24 cellular contexts compared by ENCODE assay signal in the genomic region with DNA sequence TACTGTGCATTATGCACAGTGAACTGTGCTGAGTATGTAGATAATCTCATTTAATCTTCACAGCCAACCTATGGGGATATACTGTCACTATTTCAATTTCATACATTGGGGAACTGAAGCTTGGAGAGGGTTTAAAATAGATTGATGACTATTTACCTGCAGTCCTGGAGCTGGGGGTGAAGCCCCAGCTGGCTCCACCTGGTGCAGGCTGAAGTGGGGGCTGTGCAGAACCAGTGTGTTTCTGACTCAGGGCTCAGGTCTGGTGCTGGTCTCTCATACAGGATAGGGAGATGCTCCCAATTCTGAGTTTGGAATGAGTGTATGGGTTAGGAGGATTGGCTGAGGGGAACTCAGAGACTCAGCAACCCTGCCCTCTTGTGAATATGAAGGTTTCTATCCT.
A peak's percentile ranks its signal among the peaks of the same experiment; 100 is the strongest.
DNase-seq lines count a peak whose midpoint lies in the region; ATAC-seq, FAIRE-seq and TF ChIP-seq lines count a peak whose summit lies in the region.
"Had no signal": no experiment of that assay in that cellular context is flagged by ENCODE, and none has a peak within 500 bp of the region (broad histone marks: within the 10 kb centered on the region; RNA-seq: fewer than 3 reads in every experiment).

No MANE protein-coding gene starts in this region.

- no peaks in the 10 kb centered on the region for H3K9me3 ChIP-seq in GM12878 (replicated peaks; ENCODE audit: control insufficient read depth, insufficient read depth, low read length)
- H3K9me3 ChIP-seq: A549; BE2C; BLaER1 treated with 17β-estradiol and CSF1 and Interleukin-3, amounts not matched to agents 10 nM and 100 nM; HAP-1 had no signal

- RAD21 ChIA-PET in GM12878 (lab: Charles Lee; ENCODE audit: unreplicated experiment), result interaction anchor here (1.2 to 1.4 kb wide), 4 partner anchors 19 to 73 kb away, joined by 3 to 4 read pairs (median 4); no protein-coding TSS in a partner anchor

- H3K27ac ChIP-seq in GM12878 (ENCODE audit: control insufficient read depth, insufficient read depth), result no peak overlapping the region
- H3K27ac ChIP-seq: A549; BLaER1 treated with 17β-estradiol and CSF1 and Interleukin-3, amounts not matched to agents 10 nM and 100 nM had no signal

- H4K20me1 ChIP-seq in GM12878 (ENCODE audit: control insufficient read depth, insufficient read depth), result no peaks in the 10 kb centered on the region
- H4K20me1 ChIP-seq: BLaER1 treated with 17β-estradiol and CSF1 and Interleukin-3, amounts not matched to agents 10 nM and 100 nM had no signal

- H3K4me2 ChIP-seq in GM12878 (ENCODE audit: control insufficient read depth, insufficient read depth), result no peak overlapping the region
- H3K4me2 ChIP-seq: A549; BLaER1 treated with 17β-estradiol and CSF1 and Interleukin-3, amounts not matched to agents 10 nM and 100 nM; GM23338 had no signal

- SMC1A ChIA-PET in GM12878 (lab: Charles Lee; ENCODE audit: uncharacterized antibody, unreplicated experiment), result interaction anchor here (0.6 to 3.3 kb wide), 3 partner anchors 8 to 80 kb away, joined by 3 to 20 read pairs (median 3); no protein-coding TSS in a partner anchor

- no peaks in the 10 kb centered on the region for H3K36me3 Mint-ChIP-seq in natural killer cell
- H3K36me3 Mint-ChIP-seq: CD14-positive monocyte; CD8-positive, alpha-beta memory T cell had no signal

- no peak overlapping the region for H2AFZ ChIP-seq in GM12878 (ENCODE audit: control insufficient read depth, low read depth, low read length)
- H2AFZ ChIP-seq: GM23338 had no signal

- no peaks in the 10 kb centered on the region for H3K36me3 ChIP-seq in GM12878 (ENCODE audit: control insufficient read depth in 2 of 2, insufficient read depth in 2 of 2, low read length in 1 of 2)
- H3K36me3 ChIP-seq: BE2C; BLaER1 treated with 17β-estradiol and CSF1 and Interleukin-3, amounts not matched to agents 10 nM and 100 nM; HAP-1 had no signal

- TF ChIP-seq POLR2A in GM12878 (IDR thresholded peaks at IDR 0.05; ENCODE audit: low read depth, low read length), result no peak

- BruUV-seq in GM12878 (replicated peaks; lab: Mats Ljungman, UMichigan), result no TSS peak

- no peak overlapping the region for H3K27ac Mint-ChIP-seq in natural killer cell
- H3K27ac Mint-ChIP-seq: CD14-positive monocyte; CD4-positive, alpha-beta T cell; CD8-positive, alpha-beta memory T cell; GM23338; HFFc6 had no signal

- no peak for FAIRE-seq in GM12878 (lab: Jason Lieb, UNC)
- FAIRE-seq: A549, D721Med, GM18507 had no signal

- H3K79me2 ChIP-seq in GM12878 (ENCODE audit: control insufficient read depth, insufficient read depth, low read length), result no peaks in the 10 kb centered on the region

- H3K4me3 ChIP-seq in GM12865 (ENCODE audit: low read depth, low read length), result no peak overlapping the region
- H3K4me3 ChIP-seq in GM12878, result no peak overlapping the region
- H3K4me3 ChIP-seq: A549; BLaER1 treated with 17β-estradiol and CSF1 and Interleukin-3, amounts not matched to agents 10 nM and 100 nM; GM23338; HAP-1 had no signal

- no peak for TF ChIP-seq CTCF in GM12865 (IDR thresholded peaks at IDR 0.05; ENCODE audit: insufficient read depth, low read depth, low read length, missing control alignments)
- no peak for TF ChIP-seq CTCF in GM12878 (IDR thresholded peaks at IDR 0.05 in 2 of 3, conservative IDR thresholded peaks at IDR 0.05 in 1 of 3; ENCODE audit: control insufficient read depth in 2 of 3, extremely low read depth in 1 of 3, insufficient read depth in 1 of 3, low read depth in 3 of 3, low read length in 3 of 3)
- TF ChIP-seq CTCF in natural killer cell (IDR thresholded peaks at IDR 0.05), result no peak

- H3K27me3 ChIP-seq in GM12878 (replicated peaks in 1 of 2; ENCODE audit: control insufficient read depth in 2 of 2, insufficient read depth in 2 of 2, low read length in 1 of 2), result no peaks in the 10 kb centered on the region
- H3K27me3 ChIP-seq: BLaER1 treated with 17β-estradiol and CSF1 and Interleukin-3, amounts not matched to agents 10 nM and 100 nM had no signal

- ATAC-seq in GM21723 (IDR thresholded peaks at IDR 0.05; ENCODE audit: unreplicated experiment), result peak; percentile 54
- peak; percentile 71 for ATAC-seq in GM12878
- ATAC-seq in natural killer cell, result no peak
- no peak for ATAC-seq in GM21786 (IDR thresholded peaks at IDR 0.05; ENCODE audit: unreplicated experiment)
- ATAC-seq: A549, GM23338 had no signal

- H3K27me3 Mint-ChIP-seq in natural killer cell (ENCODE audit: low read depth in 2 of 2), result peaks cover 0 to 2% of the 10 kb centered on the region in 2 donors
- H3K27me3 Mint-ChIP-seq: CD4-positive, alpha-beta T cell; CD8-positive, alpha-beta memory T cell had no signal

- no peak for TF ChIP-seq RAD21 in GM12878 (IDR thresholded peaks at IDR 0.05; ENCODE audit: insufficient read depth, low read depth, low read length)

- H3K4me1 Mint-ChIP-seq in natural killer cell, result no peaks in the 10 kb centered on the region
- H3K4me1 Mint-ChIP-seq: CD14-positive monocyte; CD8-positive, alpha-beta memory T cell; GM23338 had no signal

- H3K4me3 Mint-ChIP-seq in natural killer cell, result no peak overlapping the region
- H3K4me3 Mint-ChIP-seq: CD14-positive monocyte; CD4-positive, alpha-beta T cell; CD8-positive, alpha-beta memory T cell; GM23338; HFFc6 had no signal

- TF ChIP-seq EP300 in GM12878 (IDR thresholded peaks at IDR 0.05; ENCODE audit: borderline replicate concordance in 1 of 2, control insufficient read depth in 1 of 2, low read depth in 2 of 2, low read length in 2 of 2), result no peak

- in situ Hi-C loops in GM12878 (cut with MboI), result no loop called here

- peaks cover 2 to 4% of the 10 kb centered on the region in 2 donors for H3K9me3 Mint-ChIP-seq in natural killer cell
- H3K9me3 Mint-ChIP-seq: CD4-positive, alpha-beta T cell; GM23338; HFFc6 had no signal

- H3K4me1 ChIP-seq in GM12878 (ENCODE audit: control insufficient read depth, insufficient read depth, low read length), result no peaks in the 10 kb centered on the region
- H3K4me1 ChIP-seq: A549, BE2C, HAP-1 had no signal

- intact Hi-C loops in GM12878 (cut with micrococcal nuclease; ENCODE audit: unreplicated experiment), result no loop called here
- intact Hi-C loops in natural killer cell (cut with micrococcal nuclease), result no loop called here

- DNase-seq in GM12865 (ENCODE audit: low read depth), result peak; percentile 10
- DNase-seq in GM12878 (ENCODE audit: low read depth, low spot score), result no peak
- no peak for DNase-seq in natural killer cell
- DNase-seq in HuH-7.5 (ENCODE audit: low spot score), result no peak
- DNase-seq: 8988T; ACHN; AML-193; BE2C; CD4-positive, alpha-beta T cell; CD8-positive, alpha-beta memory T cell; DMS 273 treated with DMSO at 0.1 percent for 48 hours; DMS79; EL; GDM1; HFFc6 had no signal

- POLR2A ChIA-PET in GM12878 (lab: Charles Lee), result interaction anchor here (0.6 to 1.1 kb wide), 3 partner anchors 9 to 53 kb away, joined by 3 read pairs; no protein-coding TSS in a partner anchor

- H3K9ac ChIP-seq in GM12878 (ENCODE audit: control insufficient read depth, insufficient read depth, low read length), result no peak overlapping the region
- H3K9ac ChIP-seq: BLaER1 treated with 17β-estradiol and CSF1 and Interleukin-3, amounts not matched to agents 10 nM and 100 nM had no signal

- CTCF ChIA-PET in GM12878 (lab: Yijun Ruan, JAX), result interaction anchor here (0.8 to 2.7 kb wide), 6 partner anchors 10 to 165 kb away, joined by 3 to 8 read pairs (median 4); no protein-coding TSS in a partner anchor

TF ChIP-seq in GM12878, 131 proteins besides CTCF, POLR2A, EP300 and RAD21:
- TF ChIP-seq TCF12 (IDR thresholded peaks at IDR 0.05; ENCODE audit: low read depth, low read length) (0 out of 2 replicates have a peak, but pooled peaks have one; percentile 40), TAF1 (IDR thresholded peaks at IDR 0.05; ENCODE audit: borderline replicate concordance, low read depth, low read length) (no peak), MXI1 (IDR thresholded peaks at IDR 0.05; ENCODE audit: low read depth, low read length) (no peak), SMARCA5 (IDR thresholded peaks at IDR 0.05) (no peak), HDGF (IDR thresholded peaks at IDR 0.05) (no peak), TCF3 (IDR thresholded peaks at IDR 0.05; ENCODE audit: borderline replicate concordance, insufficient read depth, low read depth, low read length) (peak; percentile 92), TARDBP (IDR thresholded peaks at IDR 0.05; ENCODE audit: borderline replicate concordance) (no peak)
- TF ChIP-seq, protein P1, sequence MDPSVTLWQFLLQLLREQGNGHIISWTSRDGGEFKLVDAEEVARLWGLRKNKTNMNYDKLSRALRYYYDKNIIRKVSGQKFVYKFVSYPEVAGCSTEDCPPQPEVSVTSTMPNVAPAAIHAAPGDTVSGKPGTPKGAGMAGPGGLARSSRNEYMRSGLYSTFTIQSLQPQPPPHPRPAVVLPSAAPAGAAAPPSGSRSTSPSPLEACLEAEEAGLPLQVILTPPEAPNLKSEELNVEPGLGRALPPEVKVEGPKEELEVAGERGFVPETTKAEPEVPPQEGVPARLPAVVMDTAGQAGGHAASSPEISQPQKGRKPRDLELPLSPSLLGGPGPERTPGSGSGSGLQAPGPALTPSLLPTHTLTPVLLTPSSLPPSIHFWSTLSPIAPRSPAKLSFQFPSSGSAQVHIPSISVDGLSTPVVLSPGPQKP (IDR thresholded peaks at IDR 0.05; ENCODE audit: low read depth, low read length), result no peak
TF ChIP-seq in GM12878: peak in this region for 2.

Comparison
In these comparisons a context has a peak if more than half of its experiments do, and no peak if none do; other contexts are left out.
1. ATAC-seq: peak in GM21723 (single experiment) and GM12878 (single experiment); none in natural killer cell (0 of 3) and GM21786 (single experiment).